ENCODE assay signal across 8 cellular contexts in genomic region chr22:50030315-50031188, GRCh38. TPM values are rescaled to one million over a fixed set of nuclear protein-coding genes. Genes with fewer than 3 reads are reported as not detected.
DNase-seq lines count a peak whose midpoint lies in the region; ATAC-seq and TF ChIP-seq lines count a peak whose summit lies in the region.

No MANE protein-coding gene starts in this region.

- POLR2A ChIA-PET in RWPE1 (lab: Yijun Ruan, JAX; ENCODE audit: low non-redundant PET) = interaction anchor here (0.8 kb wide), 1 partner anchor 97 kb away, joined by 3 read pairs; no protein-coding TSS in a partner anchor

- peak overlapping the region; percentile 97 for H2AK5ac ChIP-seq in neuronal stem cell (ENCODE audit: low read depth, low read length)

- H3K27ac ChIP-seq in RWPE1 (no peak overlapping the region), neuronal stem cell (replicated peaks; ENCODE audit: low read length) (no peak overlapping the region)

- peaks cover 0 to 1% of the 10 kb centered on the region in 2 donors for H3K4me1 ChIP-seq in neuronal stem cell (ENCODE audit: control insufficient read depth in 2 of 2, insufficient read depth in 1 of 2, low read depth in 1 of 2, low read length in 2 of 2)

- H3K36me3 ChIP-seq in neuronal stem cell (replicated peaks in 1 of 2; ENCODE audit: control insufficient read depth in 2 of 2, insufficient read depth in 2 of 2, low read length in 2 of 2) = no peaks in the 10 kb centered on the region

- H3K4me3 ChIP-seq in fibroblast of villous mesenchyme (ENCODE audit: low read depth, low read length) = no peak overlapping the region
- H3K4me3 ChIP-seq in neuronal stem cell (ENCODE audit: low read length in 2 of 2) = no peak overlapping the region

- no peaks in the 10 kb centered on the region for H3K36me3 Mint-ChIP-seq in activated T-helper 2 cell treated with anti-CD3 and anti-CD28 coated beads, Interferon-gamma antibody, Interleukin-2, Interleukin-4, amounts not matched to agents 10 μg/mL and 5 μg/mL and 100 μg/mL, durations not matched to agents 14 hours and 24 hours and 36 hours (ENCODE audit: low read depth)

- H3K9me3 ChIP-seq in neuronal stem cell (replicated peaks in 1 of 2; ENCODE audit: control insufficient read depth in 2 of 2, insufficient read depth in 1 of 2, low read depth in 1 of 2, low read length in 2 of 2) = no peaks in the 10 kb centered on the region

- peak overlapping the region; percentile 72 for H4K8ac ChIP-seq in neuronal stem cell (ENCODE audit: low read depth, low read length)

- TF ChIP-seq CTCF in RWPE1 (conservative IDR thresholded peaks at IDR 0.05; ENCODE audit: low read depth) = peak; percentile 91
- peak; percentile 74 for TF ChIP-seq CTCF in fibroblast of villous mesenchyme (IDR thresholded peaks at IDR 0.05; ENCODE audit: insufficient read depth, low read depth, low read length)

- no peak overlapping the region for H3K4me3 Mint-ChIP-seq in activated T-helper 2 cell treated with anti-CD3 and anti-CD28 coated beads, Interferon-gamma antibody, Interleukin-2, Interleukin-4, amounts not matched to agents 10 μg/mL and 5 μg/mL and 100 μg/mL, durations not matched to agents 14 hours and 24 hours and 36 hours (ENCODE audit: low read depth)

- no peaks in the 10 kb centered on the region for H3K79me1 ChIP-seq in neuronal stem cell (ENCODE audit: low read depth, low read length)

- peak overlapping the region; percentile 85 for H3K18ac ChIP-seq in neuronal stem cell (ENCODE audit: low read length)

- intact Hi-C loops in activated T-helper 2 cell treated with anti-CD3 and anti-CD28 coated beads, Interferon-gamma antibody, Interleukin-2, Interleukin-4, amounts not matched to agents 10 μg/mL and 5 μg/mL and 100 μg/mL, durations not matched to agents 14 hours and 24 hours and 36 hours (cut with micrococcal nuclease) = loop anchor here (1.0 kb wide), 3 partner anchors 37 to 263 kb away; no protein-coding TSS in a partner anchor

- H3K4me1 Mint-ChIP-seq in activated T-helper 2 cell treated with anti-CD3 and anti-CD28 coated beads, Interferon-gamma antibody, Interleukin-2, Interleukin-4, amounts not matched to agents 10 μg/mL and 5 μg/mL and 100 μg/mL, durations not matched to agents 14 hours and 24 hours and 36 hours (ENCODE audit: low read depth) = peaks cover 9% of the 10 kb centered on the region

- peak overlapping the region; percentile 73 for H2BK12ac ChIP-seq in neuronal stem cell (ENCODE audit: low read length)

- peak overlapping the region; percentile 72 for H3K9ac ChIP-seq in neuronal stem cell (ENCODE audit: low read depth, low read length, poor library complexity)

- no peak overlapping the region for H2BK120ac ChIP-seq in neuronal stem cell (ENCODE audit: low read depth, low read length)

- H3K23ac ChIP-seq in neuronal stem cell (ENCODE audit: low read depth, low read length, poor library complexity) = peak overlapping the region; percentile 73

- peak overlapping the region; percentile 54 for H3K4me2 ChIP-seq in neuronal stem cell (ENCODE audit: insufficient read depth, low read length, poor library complexity, severe bottlenecking)

- WGBS in neuronal stem cell (ENCODE audit: extremely low coverage in 2 of 2, insufficient read length in 2 of 2, insufficient replicate concordance in 1 of 2), 2 donors = no CpG with 5 or more reads among the region's 51 CpGs

- H3K14ac ChIP-seq in neuronal stem cell (ENCODE audit: low read length) = peak overlapping the region; percentile 94

- CTCF ChIA-PET in RWPE1 (lab: Yijun Ruan, JAX) = interaction anchor here (0.6 to 1.7 kb wide), 8 partner anchors 36 to 301 kb away, joined by 3 to 12 read pairs (median 4); no protein-coding TSS in a partner anchor

- no peak for ATAC-seq in GM18520 (IDR thresholded peaks at IDR 0.05; ENCODE audit: unreplicated experiment)

- no peak overlapping the region for H3K27ac Mint-ChIP-seq in activated T-helper 2 cell treated with anti-CD3 and anti-CD28 coated beads, Interferon-gamma antibody, Interleukin-2, Interleukin-4, amounts not matched to agents 10 μg/mL and 5 μg/mL and 100 μg/mL, durations not matched to agents 14 hours and 24 hours and 36 hours

- peaks cover 4% of the 10 kb centered on the region for H3K27me3 Mint-ChIP-seq in activated T-helper 2 cell treated with anti-CD3 and anti-CD28 coated beads, Interferon-gamma antibody, Interleukin-2, Interleukin-4, amounts not matched to agents 10 μg/mL and 5 μg/mL and 100 μg/mL, durations not matched to agents 14 hours and 24 hours and 36 hours (ENCODE audit: low read depth)

- H4K91ac ChIP-seq in neuronal stem cell (ENCODE audit: low read depth, low read length, poor library complexity) = no peak overlapping the region

- peak overlapping the region; percentile 96 for H2BK15ac ChIP-seq in neuronal stem cell (ENCODE audit: low read length)

- H3K9me3 Mint-ChIP-seq in activated T-helper 2 cell treated with anti-CD3 and anti-CD28 coated beads, Interferon-gamma antibody, Interleukin-2, Interleukin-4, amounts not matched to agents 10 μg/mL and 5 μg/mL and 100 μg/mL, durations not matched to agents 14 hours and 24 hours and 36 hours = no peaks in the 10 kb centered on the region

- H2BK5ac ChIP-seq in neuronal stem cell (ENCODE audit: low read length) = peak overlapping the region; percentile 90

- peak overlapping the region; percentile 78 for H2AFZ ChIP-seq in neuronal stem cell (ENCODE audit: low read length)

- peaks cover 0 to 36% (median 13%) of the 10 kb centered on the region in 3 experiments for H3K27me3 ChIP-seq in neuronal stem cell (ENCODE audit: control insufficient read depth in 3 of 3, insufficient read depth in 3 of 3, low read depth in 1 of 3, low read length in 3 of 3)

- H3K4ac ChIP-seq in neuronal stem cell (ENCODE audit: low read length) = peak overlapping the region; percentile 53

- DNase-seq in ELR (ENCODE audit: low read depth) = peak; percentile 77
- peak in 68 of 76 experiments; percentile 7 to 77 (median 58) for DNase-seq in HUDEP-2 (lab: John Stamatoyannopoulos, UW; ENCODE audit: unreplicated experiment in 76 of 76)
- DNase-seq in RWPE1 (ENCODE audit: low spot score) = peak; percentile 69
- DNase-seq in activated T-helper 2 cell treated with anti-CD3 and anti-CD28 coated beads, Interferon-gamma antibody, Interleukin-2, Interleukin-4, amounts not matched to agents 10 μg/mL and 5 μg/mL and 100 μg/mL, durations not matched to agents 14 hours and 24 hours and 36 hours (ENCODE audit: low spot score) = peak; percentile 71
- peak; percentile 62 for DNase-seq in fibroblast of villous mesenchyme (ENCODE audit: low read depth)
- peak; percentile 75 for DNase-seq in neuronal stem cell (ENCODE audit: low spot score)
- DNase-seq in stromal cell of bone marrow (ENCODE audit: low read depth) = peak; percentile 24

RNA-seq across cellular contexts. Expression of gene IL17REL, which starts 18.0 kb away (rescaled TPM):
- total RNA-seq in activated T-helper 2 cell treated with anti-CD3 and anti-CD28 coated beads, Interferon-gamma antibody, Interleukin-2, Interleukin-4, amounts not matched to agents 10 μg/mL and 5 μg/mL and 100 μg/mL, durations not matched to agents 14 hours and 24 hours and 36 hours = not detected in 2 replicates
- under 0.01 TPM in 1 of 2 replicates, not detected in the other for total RNA-seq in fibroblast of villous mesenchyme
- 0.07 TPM for polyA plus RNA-seq in neuronal stem cell (2013, experiment 1 of 2)
- 0.07 TPM for polyA plus RNA-seq in neuronal stem cell (2013, experiment 2 of 2)

RNA-seq across cellular contexts. Expression of gene TTLL8, which starts 27.5 kb away (rescaled TPM):
- not detected in 2 replicates for total RNA-seq in activated T-helper 2 cell treated with anti-CD3 and anti-CD28 coated beads, Interferon-gamma antibody, Interleukin-2, Interleukin-4, amounts not matched to agents 10 μg/mL and 5 μg/mL and 100 μg/mL, durations not matched to agents 14 hours and 24 hours and 36 hours
- total RNA-seq in fibroblast of villous mesenchyme = not detected in 2 replicates
- polyA plus RNA-seq in neuronal stem cell (2013, experiment 1 of 2) = 0.06 TPM
- polyA plus RNA-seq in neuronal stem cell (2013, experiment 2 of 2) = 0.01 TPM

RNA-seq across cellular contexts. Expression of gene MLC1, which starts 54.7 kb away (rescaled TPM):
- 0.39 TPM in 1 of 2 replicates, not detected in the other for total RNA-seq in activated T-helper 2 cell treated with anti-CD3 and anti-CD28 coated beads, Interferon-gamma antibody, Interleukin-2, Interleukin-4, amounts not matched to agents 10 μg/mL and 5 μg/mL and 100 μg/mL, durations not matched to agents 14 hours and 24 hours and 36 hours
- total RNA-seq in fibroblast of villous mesenchyme = under 0.01 TPM in 2 replicates
- polyA plus RNA-seq in neuronal stem cell (2013, experiment 1 of 2) = 0.07 TPM
- polyA plus RNA-seq in neuronal stem cell (2013, experiment 2 of 2) = 0.04 TPM

RNA-seq across cellular contexts. Expression of gene MOV10L1, which starts 59.3 kb away (rescaled TPM):
- total RNA-seq in activated T-helper 2 cell treated with anti-CD3 and anti-CD28 coated beads, Interferon-gamma antibody, Interleukin-2, Interleukin-4, amounts not matched to agents 10 μg/mL and 5 μg/mL and 100 μg/mL, durations not matched to agents 14 hours and 24 hours and 36 hours = 0.07 TPM in 1 of 2 replicates, not detected in the other
- total RNA-seq in fibroblast of villous mesenchyme = 9.7 and 10.8 TPM in 2 replicates
- polyA plus RNA-seq in neuronal stem cell (2013, experiment 1 of 2) = 0.03 TPM
- polyA plus RNA-seq in neuronal stem cell (2013, experiment 2 of 2) = 0.07 TPM

Comparison
In these comparisons a context has a peak if more than half of its experiments do, and no peak if none do; other contexts are left out.
1. DNase-seq: peak in every context shown above with its lines; median percentile 77 in ELR; 75 in neuronal stem cell; 71 in activated T-helper 2 cell treated with anti-CD3 and anti-CD28 coated beads, Interferon-gamma antibody, Interleukin-2, Interleukin-4, amounts not matched to agents 10 μg/mL and 5 μg/mL and 100 μg/mL, durations not matched to agents 14 hours and 24 hours and 36 hours; 69 in RWPE1; 62 in fibroblast of villous mesenchyme; 58 in HUDEP-2; 24 in stromal cell of bone marrow.